1 cellular context compared by ENCODE assay signal in the genomic region with DNA sequence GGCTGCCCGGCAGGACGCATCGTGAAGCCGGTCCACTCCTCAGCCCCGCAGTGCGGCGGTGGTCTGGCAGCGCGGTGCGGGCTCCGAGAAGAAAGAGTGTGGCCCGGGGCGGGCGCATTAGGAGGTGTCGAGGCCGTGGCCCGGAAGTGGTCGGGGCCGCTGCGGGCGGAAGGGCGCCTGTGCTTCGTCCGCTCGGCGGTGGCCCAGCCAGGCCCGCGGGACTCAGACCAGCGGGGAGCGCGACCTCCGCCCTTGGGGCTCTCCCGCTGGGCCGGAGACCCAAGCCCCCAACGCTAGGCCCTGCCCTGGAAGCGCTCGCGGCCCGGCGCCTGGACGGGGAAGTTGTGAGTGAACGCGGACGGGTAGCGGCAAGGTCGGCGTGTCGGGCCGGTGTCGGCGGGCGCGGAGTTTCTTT.
TF ChIP-seq lines count a peak whose summit lies in the region.

No MANE protein-coding gene starts in this region.

TF ChIP-seq in K562, 482 proteins besides CTCF, POLR2A, EP300 and RAD21 (continued from another document):
- TF ChIP-seq MGA (IDR thresholded peaks at IDR 0.05) (no peak), PPARD (CRISPR knock-in tag; IDR thresholded peaks at IDR 0.05) (no peak), TARDBP (IDR thresholded peaks at IDR 0.05) (no peak), GATA2 (CRISPR knock-in tag; IDR thresholded peaks at IDR 0.05) (no peak), CBX8 (IDR thresholded peaks at IDR 0.05; ENCODE audit: borderline replicate concordance, extremely low read depth, low read depth, low read length, poor library complexity, severe bottlenecking) (no peak)
